In the genomic region with DNA sequence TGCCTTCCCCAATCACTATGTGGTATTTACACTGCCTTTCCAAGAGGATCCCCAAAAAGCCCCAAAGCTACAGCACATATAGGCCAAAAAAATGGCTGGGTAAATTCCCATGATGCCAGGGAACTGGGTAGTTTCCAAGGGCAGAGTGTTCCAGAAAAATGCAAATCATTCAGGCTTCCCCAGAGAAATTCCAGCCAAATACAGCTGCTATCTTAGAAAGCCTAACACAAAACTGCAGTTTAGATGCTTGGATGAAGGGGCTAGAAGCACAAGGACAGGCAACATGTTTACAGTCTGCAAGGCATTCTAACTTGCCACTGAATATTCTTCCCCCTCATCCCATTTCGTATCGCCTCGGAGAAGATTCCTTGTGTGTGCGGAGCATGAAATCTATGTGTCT, we compare ENCODE assay signal across 10 cellular contexts. TPM values are rescaled to one million over a fixed set of nuclear protein-coding genes. Genes with fewer than 3 reads are reported as not detected.
DNase-seq lines count a peak whose midpoint lies in the region; TF ChIP-seq lines count a peak whose summit lies in the region.
"Had no signal": no experiment of that assay in that cellular context is flagged by ENCODE, and none has a peak within 500 bp of the region (broad histone marks: within the 10 kb centered on the region; RNA-seq: fewer than 3 reads in every experiment).

No MANE protein-coding gene starts in this region.

- H3K27ac ChIP-seq in left ventricle myocardium inferior (replicated peaks) (peak overlapping the region; percentile 42), right atrium auricular region (peak overlapping the region in 1 of 2 donors; percentile 10), liver (ENCODE audit: low read depth in 1 of 2, low read length in 2 of 2) (no peak overlapping the region), tibial nerve (peak overlapping the region in 3 of 4 donors; percentile 39 to 99 (median 96))

- POLR2A ChIA-PET in activated CD4-positive, alpha-beta memory T cell treated with anti-CD3 and anti-CD28 coated beads, Interleukin-2, amount 10 ng/mL, durations not matched to agents 7 days and 5 days (lab: Charles Lee), result no interaction called here

- CTCF ChIA-PET in activated CD4-positive, alpha-beta memory T cell treated with anti-CD3 and anti-CD28 coated beads, Interleukin-2, amount 10 ng/mL, durations not matched to agents 7 days and 5 days (lab: Charles Lee), result no interaction called here

- H3K4me3 Mint-ChIP-seq in activated CD4-positive, alpha-beta memory T cell treated with anti-CD3 and anti-CD28 coated beads, Interleukin-2, amount 10 ng/mL, durations not matched to agents 7 days and 5 days, result no peak overlapping the region
- H3K4me3 Mint-ChIP-seq: immature natural killer cell had no signal

- H3K36me3 ChIP-seq in left ventricle myocardium inferior (no peaks in the 10 kb centered on the region), right atrium auricular region (no peaks in the 10 kb centered on the region), liver (ENCODE audit: control insufficient read depth in 4 of 4, insufficient read depth in 3 of 4, low read depth in 1 of 4, low read length in 3 of 4) (peaks cover 0 to 3% (median 0%) of the 10 kb centered on the region in 4 donors), tibial nerve (no peaks in the 10 kb centered on the region)

- TF ChIP-seq RAD21 in liver (IDR thresholded peaks at IDR 0.05), result no peak

- DNase-seq in left ventricle myocardium inferior, result no peak
- DNase-seq in right atrium auricular region (ENCODE audit: low spot score), result no peak
- no peak for DNase-seq in activated CD4-positive, alpha-beta memory T cell treated with anti-CD3 and anti-CD28 coated beads, Interleukin-2, amount 10 ng/mL, durations not matched to agents 7 days and 5 days
- DNase-seq in tibial nerve (ENCODE audit: low spot score in 2 of 2), result no peak
- DNase-seq in NCI-H2196 (lab: John Stamatoyannopoulos, UW; ENCODE audit: unreplicated experiment), result no peak
- no peak for DNase-seq in NCI-H1694 (lab: John Stamatoyannopoulos, UW)
- DNase-seq in T-helper 9 cell, result no peak
- DNase-seq: activated effector memory CD4-positive, alpha-beta T cell treated with Interleukin-2 at 50 U/mL for 16 hours; immature natural killer cell had no signal

- 78% methylated on average over 4 of the region's 4 CpGs for WGBS in liver
- 45 to 47% methylated on average over 4 of the region's 4 CpGs for WGBS in tibial nerve, 2 donors

- H3K4me1 ChIP-seq in left ventricle myocardium inferior (peaks cover 90% of the 10 kb centered on the region), right atrium auricular region (peaks cover 0 to 70% of the 10 kb centered on the region in 2 donors), liver (ENCODE audit: control insufficient read depth in 4 of 4, insufficient read depth in 4 of 4, low read length in 3 of 4) (peaks cover 10 to 34% (median 19%) of the 10 kb centered on the region in 4 donors), tibial nerve (peaks cover 0 to 76% (median 26%) of the 10 kb centered on the region in 4 donors)

- peaks cover 66% of the 10 kb centered on the region for H3K4me1 Mint-ChIP-seq in activated CD4-positive, alpha-beta memory T cell treated with anti-CD3 and anti-CD28 coated beads, Interleukin-2, amount 10 ng/mL, durations not matched to agents 7 days and 5 days

- intact Hi-C loops in left ventricle myocardium inferior (cut with micrococcal nuclease), result loop anchor here (10.0 kb wide), 1 partner anchor 75 kb away; no protein-coding TSS in a partner anchor

- H3K9me3 ChIP-seq in left ventricle myocardium inferior (replicated peaks), result no peaks in the 10 kb centered on the region
- H3K9me3 ChIP-seq in right atrium auricular region, result no peaks in the 10 kb centered on the region
- H3K9me3 ChIP-seq in liver (ENCODE audit: control insufficient read depth in 4 of 4, low read length in 3 of 4), result no peaks in the 10 kb centered on the region
- H3K9me3 ChIP-seq in tibial nerve, result no peaks in the 10 kb centered on the region

- peaks cover 41% of the 10 kb centered on the region for H3K36me3 Mint-ChIP-seq in activated CD4-positive, alpha-beta memory T cell treated with anti-CD3 and anti-CD28 coated beads, Interleukin-2, amount 10 ng/mL, durations not matched to agents 7 days and 5 days (ENCODE audit: low read depth)

- TF ChIP-seq POLR2A in tibial nerve (IDR thresholded peaks at IDR 0.05), result no peak

- H3K27me3 Mint-ChIP-seq in activated CD4-positive, alpha-beta memory T cell treated with anti-CD3 and anti-CD28 coated beads, Interleukin-2, amount 10 ng/mL, durations not matched to agents 7 days and 5 days, result no peaks in the 10 kb centered on the region

- H3K27me3 ChIP-seq in left ventricle myocardium inferior (ENCODE audit: low read depth) (no peaks in the 10 kb centered on the region), right atrium auricular region (no peaks in the 10 kb centered on the region), liver (ENCODE audit: control insufficient read depth in 4 of 4, insufficient read depth in 4 of 4, low read length in 3 of 4) (no peaks in the 10 kb centered on the region), tibial nerve (no peaks in the 10 kb centered on the region)

- H3K4me3 ChIP-seq in left ventricle myocardium inferior (peak overlapping the region; percentile 5), right atrium auricular region (no peak overlapping the region), liver (ENCODE audit: low read depth in 1 of 3, low read length in 3 of 3) (no peak overlapping the region), tibial nerve (peak overlapping the region in 3 of 4 donors; percentile 1 to 74 (median 10))

- H3K27ac Mint-ChIP-seq in activated CD4-positive, alpha-beta memory T cell treated with anti-CD3 and anti-CD28 coated beads, Interleukin-2, amount 10 ng/mL, durations not matched to agents 7 days and 5 days, result peak overlapping the region; percentile 41
- H3K27ac Mint-ChIP-seq: immature natural killer cell had no signal

- peak in 1 of 2 donors; percentile 77 for TF ChIP-seq EP300 in tibial nerve (IDR thresholded peaks at IDR 0.05)

- H3K9ac ChIP-seq in liver (ENCODE audit: low read depth in 1 of 2, low read length in 2 of 2), result no peak overlapping the region

- H3K9me3 Mint-ChIP-seq in activated CD4-positive, alpha-beta memory T cell treated with anti-CD3 and anti-CD28 coated beads, Interleukin-2, amount 10 ng/mL, durations not matched to agents 7 days and 5 days, result peaks cover 7% of the 10 kb centered on the region
- H3K9me3 Mint-ChIP-seq: immature natural killer cell had no signal

- TF ChIP-seq CTCF in left ventricle myocardium inferior (IDR thresholded peaks at IDR 0.05; ENCODE audit: borderline replicate concordance) (no peak), right atrium auricular region (IDR thresholded peaks at IDR 0.05) (no peak), liver (IDR thresholded peaks at IDR 0.05; ENCODE audit: low read depth, low read length, missing input control) (no peak), tibial nerve (IDR thresholded peaks at IDR 0.05) (no peak)

TF ChIP-seq in liver, 16 proteins besides CTCF, POLR2A, EP300 and RAD21:
- TF ChIP-seq YY1 (IDR thresholded peaks at IDR 0.05), result peak; percentile 26
- TF ChIP-seq RXRA (IDR thresholded peaks at IDR 0.05), result no peak

RNA-seq across cellular contexts. Expression of gene FOXO1, which starts 6.2 kb away (rescaled TPM):
- total RNA-seq in left ventricle myocardium inferior (13.2 TPM), right atrium auricular region (10 to 100 TPM; 17.3 to 32.7 TPM), liver (10 to 100 TPM in 1 of 2 donors, 1 to 10 TPM in 1; 6.4 to 23.6 TPM), tibial nerve (100 to 1,000 TPM; 153 to 194 (median 176) TPM)
- total RNA-seq in activated CD4-positive, alpha-beta memory T cell treated with anti-CD3 and anti-CD28 coated beads, Interleukin-2, amount 10 ng/mL, durations not matched to agents 7 days and 5 days, result 10 to 100 TPM; 31.6 to 32.2 TPM
- 10 to 100 TPM in 1 of 2 donors, 1 to 10 TPM in 1; 5.4 to 10.8 TPM for polyA plus RNA-seq in liver

Comparison
In these comparisons a context has a peak if more than half of its experiments do, and no peak if none do; other contexts are left out.
1. H3K4me3 ChIP-seq: peak in left ventricle myocardium inferior (single experiment) and tibial nerve (3 of 4); none in right atrium auricular region (0 of 2) and liver (0 of 3).
2. H3K27ac ChIP-seq: peak in left ventricle myocardium inferior (single experiment) and tibial nerve (3 of 4); none in liver (0 of 2).
3. RNA of gene FOXO1, which starts 6.2 kb away (total RNA-seq): 153 to 194 TPM in tibial nerve; 17.3 to 32.7 TPM in right atrium auricular region, 31.6 to 32.2 TPM in activated CD4-positive, alpha-beta memory T cell treated with anti-CD3 and anti-CD28 coated beads, Interleukin-2, amount 10 ng/mL, durations not matched to agents 7 days and 5 days, 6.4 to 23.6 TPM in liver and 13.2 TPM in left ventricle myocardium inferior (single experiment); every median in the first group is over 4 times any median in the second.